In the genomic region with DNA sequence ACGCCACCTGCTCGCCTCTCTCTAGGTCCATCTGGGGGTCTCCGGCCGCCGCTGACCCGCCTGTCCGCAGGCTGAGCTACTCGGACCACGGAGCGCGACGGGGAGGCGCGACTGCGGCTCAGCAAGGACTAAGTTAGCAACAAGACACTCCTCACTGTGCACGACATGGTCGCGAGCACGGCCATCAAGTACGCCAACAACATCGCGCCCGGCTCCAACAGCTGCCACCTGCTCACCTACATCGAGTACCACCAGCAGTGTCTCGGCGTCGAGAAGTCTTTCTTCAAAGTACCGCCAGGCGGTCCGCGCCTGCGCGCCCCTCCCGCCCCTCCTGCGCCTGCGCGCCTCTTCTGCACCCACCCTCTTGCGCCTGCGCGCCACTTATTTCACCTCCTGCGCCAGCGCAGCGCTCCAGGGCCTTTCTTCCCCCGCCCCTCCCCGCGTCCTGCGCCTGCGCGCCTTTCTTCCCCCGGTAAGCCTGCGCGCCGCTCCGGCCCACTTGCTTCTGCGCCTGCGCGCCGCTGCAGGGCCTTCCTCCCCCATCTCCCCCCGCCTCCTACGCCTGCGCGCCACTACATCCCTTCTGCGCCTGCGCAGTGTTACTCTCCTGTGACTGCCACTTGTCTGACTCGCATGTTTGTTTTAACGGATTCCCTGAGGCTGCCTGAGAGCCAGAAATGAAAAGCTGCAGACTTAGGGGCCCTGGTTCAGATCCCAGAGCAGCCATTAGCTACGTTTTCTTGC, we compare ENCODE assay signal across 8 cellular contexts.
DNase-seq lines count a peak whose midpoint lies in the region; ATAC-seq, FAIRE-seq and TF ChIP-seq lines count a peak whose summit lies in the region.

No MANE protein-coding gene starts in this region.

- peak; percentile 67 for TF ChIP-seq CTCF in left ventricle myocardium inferior (IDR thresholded peaks at IDR 0.05; ENCODE audit: borderline replicate concordance)
- peak; percentile 45 for TF ChIP-seq CTCF in upper lobe of right lung (IDR thresholded peaks at IDR 0.05)

- ATAC-seq in HG02840 (IDR thresholded peaks at IDR 0.05; ENCODE audit: low FRiP score, unreplicated experiment), result peak; percentile 78
- peak; percentile 89 to 94 (median 91) for ATAC-seq in T-cell (replicated peaks in 1 of 4)
- peak; percentile 97 for ATAC-seq in upper lobe of right lung

- CTCF ChIA-PET in T-cell (lab: Charles Lee), result interaction anchor here in 1 of 2 donors (0.6 kb wide), 1 partner anchor 39 kb away, joined by 3 read pairs; no protein-coding TSS in a partner anchor

- H3K27me3 Mint-ChIP-seq in T-cell, result peaks cover 0 to 2% of the 10 kb centered on the region in 2 donors

- DNase-seq in GM12891 (ENCODE audit: insufficient read length, low spot score) (peak; percentile 95), NCI-H146 (lab: John Stamatoyannopoulos, UW) (peak; percentile 97), T-cell (peak; percentile 93 to 100 (median 99)), amygdala (lab: John Stamatoyannopoulos, UW) (peak; percentile 72 to 100 (median 95)), left ventricle myocardium inferior (peak; percentile 99), posterior vena cava (ENCODE audit: low spot score) (peak; percentile 100), upper lobe of right lung (peak; percentile 100)

- no peaks in the 10 kb centered on the region for H3K36me3 ChIP-seq in left ventricle myocardium inferior
- no peaks in the 10 kb centered on the region for H3K36me3 ChIP-seq in upper lobe of right lung

- peaks cover 14% of the 10 kb centered on the region for H3K36me3 Mint-ChIP-seq in T-cell

- TF ChIP-seq POLR2A in GM12891 (IDR thresholded peaks at IDR 0.05; ENCODE audit: low read depth, low read length), result peak; percentile 72

- intact Hi-C loops in left ventricle myocardium inferior (cut with micrococcal nuclease) (no loop called here), posterior vena cava (cut with DNase I) (loop anchor here in 1 of 2 donors (5.0 kb wide), 1 partner anchor 898 kb away; no protein-coding TSS in a partner anchor), upper lobe of right lung (cut with DNase I) (no loop called here)

- H3K27ac Mint-ChIP-seq in T-cell, result peak overlapping the region; percentile 91 to 93

- peak overlapping the region; percentile 77 for H3K4me3 ChIP-seq in left ventricle myocardium inferior
- peak overlapping the region; percentile 86 for H3K4me3 ChIP-seq in upper lobe of right lung

- POLR2A ChIA-PET in T-cell (lab: Charles Lee), result no interaction called here

- no peaks in the 10 kb centered on the region for H3K27me3 ChIP-seq in left ventricle myocardium inferior (ENCODE audit: low read depth)
- H3K27me3 ChIP-seq in upper lobe of right lung, result no peaks in the 10 kb centered on the region

- H3K4me1 Mint-ChIP-seq in T-cell, result peaks cover 8 to 16% (median 14%) of the 10 kb centered on the region in 3 donors

- peak; percentile 100 for FAIRE-seq in GM12891 (lab: Jason Lieb, UNC)

- H3K4me1 ChIP-seq in left ventricle myocardium inferior (peaks cover 18% of the 10 kb centered on the region), upper lobe of right lung (peaks cover 15% of the 10 kb centered on the region)

- H3K4me3 Mint-ChIP-seq in T-cell, result peak overlapping the region; percentile 92 to 97 (median 94)

- H3K27ac ChIP-seq in left ventricle myocardium inferior (replicated peaks), result peak overlapping the region; percentile 87
- peak overlapping the region; percentile 74 for H3K27ac ChIP-seq in upper lobe of right lung

- H3K9me3 ChIP-seq in left ventricle myocardium inferior (replicated peaks), result no peaks in the 10 kb centered on the region
- no peaks in the 10 kb centered on the region for H3K9me3 ChIP-seq in upper lobe of right lung

- no peaks in the 10 kb centered on the region for H3K9me3 Mint-ChIP-seq in T-cell

TF ChIP-seq in GM12891, 5 proteins besides CTCF, POLR2A, EP300 and RAD21:
- TF ChIP-seq POLR2AphosphoS5 (IDR thresholded peaks at IDR 0.05; ENCODE audit: low read depth, low read length) (peak; percentile 75), POU2F2 (IDR thresholded peaks at IDR 0.05; ENCODE audit: low read depth, low read length) (no peak), TAF1 (IDR thresholded peaks at IDR 0.05; ENCODE audit: low read depth, low read length) (0 out of 2 replicates have a peak, but pooled peaks have one; percentile 45), SPI1 (IDR thresholded peaks at IDR 0.05; ENCODE audit: low read depth, low read length) (0 out of 2 replicates have a peak, but pooled peaks have one; percentile 25), PAX5 (IDR thresholded peaks at IDR 0.05; ENCODE audit: insufficient read depth, low read length, severe bottlenecking) (no peak)

Comparison
In these comparisons a context has a peak if more than half of its experiments do, and no peak if none do; other contexts are left out.
1. Peak in every context shown above with its lines: DNase-seq, ATAC-seq, H3K4me3 ChIP-seq and H3K27ac ChIP-seq.